In genomic region chr1:165648919-165649572, GRCh38 we compare ENCODE assay signal across 2 cellular contexts.
TF ChIP-seq lines count a peak whose summit lies in the region.

No MANE protein-coding gene starts in this region.

TF ChIP-seq in HepG2, 621 proteins besides CTCF, POLR2A, EP300 and RAD21:
- TF ChIP-seq XBP1 (CRISPR knock-in tag; IDR thresholded peaks at IDR 0.05): no peak
- TF ChIP-seq GMEB2 (CRISPR knock-in tag; IDR thresholded peaks at IDR 0.05; ENCODE audit: low read depth): no peak
- TF ChIP-seq ZZZ3 (CRISPR knock-in tag; IDR thresholded peaks at IDR 0.05; ENCODE audit: borderline replicate concordance): no peak
- TF ChIP-seq ZNF724P (CRISPR knock-in tag; IDR thresholded peaks at IDR 0.05; ENCODE audit: borderline replicate concordance): no peak
- no peak for TF ChIP-seq TCF7 (IDR thresholded peaks at IDR 0.05; ENCODE audit: low read depth)
- TF ChIP-seq HNRNPK (IDR thresholded peaks at IDR 0.05; ENCODE audit: low read depth, low read length, poor library complexity, severe bottlenecking): peak; percentile 30
- TF ChIP-seq SRSF1 (optimal IDR thresholded peaks at IDR 0.05; ENCODE audit: low read depth, low read length): no peak
- TF ChIP-seq SP1 (IDR thresholded peaks at IDR 0.05): no peak
- TF ChIP-seq SP1 (CRISPR knock-in tag; IDR thresholded peaks at IDR 0.05): no peak
- no peak for TF ChIP-seq FIP1L1 (IDR thresholded peaks at IDR 0.05; ENCODE audit: borderline replicate concordance, insufficient read depth, low read depth, low read length)

TF ChIP-seq in H1, 55 proteins besides CTCF, POLR2A, EP300 and RAD21:
- no peak for TF ChIP-seq NRF1 (IDR thresholded peaks at IDR 0.05; ENCODE audit: low read depth, low read length)
- no peak for TF ChIP-seq USF2 (IDR thresholded peaks at IDR 0.05; ENCODE audit: low read length)
- no peak for TF ChIP-seq SP2 (IDR thresholded peaks at IDR 0.05; ENCODE audit: low read length)
- TF ChIP-seq POLR2AphosphoS5 (IDR thresholded peaks at IDR 0.05; ENCODE audit: low read depth, low read length): no peak
- TF ChIP-seq TAF1 (IDR thresholded peaks at IDR 0.05; ENCODE audit: low read depth, low read length): no peak
- no peak for TF ChIP-seq GTF2F1 (IDR thresholded peaks at IDR 0.05; ENCODE audit: borderline replicate concordance, low read depth, low read length)
- peak; percentile 55; the same call in 1 of the 2 replicates for TF ChIP-seq EGR1 (IDR thresholded peaks at IDR 0.05; ENCODE audit: borderline replicate concordance, low read depth, low read length)
- no peak for TF ChIP-seq BRCA1 (IDR thresholded peaks at IDR 0.05; ENCODE audit: low read depth, low read length)
